In the genomic region with DNA sequence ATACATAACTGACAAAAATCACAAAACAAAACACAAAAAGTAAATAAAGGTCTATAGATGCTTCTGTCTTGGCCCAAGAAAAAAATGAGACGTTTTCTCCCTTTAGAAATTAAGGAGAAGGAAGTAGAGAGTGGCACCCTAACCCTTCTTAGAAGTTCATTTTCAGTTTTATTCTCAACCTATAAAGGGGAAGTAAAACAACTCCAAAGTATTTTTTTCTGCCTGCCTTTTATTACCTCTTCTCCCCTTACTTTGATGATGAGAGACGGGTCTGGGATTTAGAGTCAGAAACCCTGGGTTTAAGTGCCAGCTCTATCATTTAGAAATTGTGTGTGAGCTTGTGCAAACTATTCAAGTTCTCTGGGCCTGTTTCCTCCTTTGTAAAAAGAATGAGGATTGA, we compare ENCODE assay signal across 18 cellular contexts. TPM values are rescaled to one million over a fixed set of nuclear protein-coding genes. Genes with fewer than 3 reads are reported as not detected.
DNase-seq lines count a peak whose midpoint lies in the region; ATAC-seq and TF ChIP-seq lines count a peak whose summit lies in the region.
"Had no signal": no experiment of that assay in that cellular context is flagged by ENCODE, and none has a peak within 500 bp of the region (broad histone marks: within the 10 kb centered on the region; RNA-seq: fewer than 3 reads in every experiment).

No MANE protein-coding gene starts in this region.

- intact Hi-C loops in thyroid gland (cut with DNase I): no loop called here

- peaks cover 66% of the 10 kb centered on the region for H3K36me3 Mint-ChIP-seq in stimulated activated naive CD8-positive, alpha-beta T cell treated with anti-CD3 and anti-CD28 coated beads, Interleukin-15, Interleukin-2, amounts not matched to agents 100 ng/mL and 50 ng/mL, for 24 hours (ENCODE audit: low read depth)
- peaks cover 80% of the 10 kb centered on the region for H3K36me3 Mint-ChIP-seq in activated T-helper 17 cell treated with anti-CD3 and anti-CD28 coated beads, Interleukin-2, amount 50 U/mL, for 72 hours (ENCODE audit: low read depth)
- H3K36me3 Mint-ChIP-seq in endodermal cell (ENCODE audit: low read depth): peaks cover 33% of the 10 kb centered on the region

- peaks cover 48% of the 10 kb centered on the region for H3K4me1 Mint-ChIP-seq in stimulated activated naive CD8-positive, alpha-beta T cell treated with anti-CD3 and anti-CD28 coated beads, Interleukin-15, Interleukin-2, amounts not matched to agents 100 ng/mL and 50 ng/mL, for 24 hours (ENCODE audit: low read depth)
- peaks cover 22% of the 10 kb centered on the region for H3K4me1 Mint-ChIP-seq in activated T-helper 17 cell treated with anti-CD3 and anti-CD28 coated beads, Interleukin-2, amount 50 U/mL, for 72 hours
- peaks cover 10% of the 10 kb centered on the region for H3K4me1 Mint-ChIP-seq in endodermal cell

- WGBS in thyroid gland, 2 donors: 78 to 85% methylated on average over 2 of the region's 2 CpGs
- 83 to 100% methylated on average over 1 to 2 of the region's 2 CpGs for WGBS in endodermal cell (ENCODE audit: insufficient coverage in 1 of 2, insufficient read length in 1 of 2), 2 experiments

- no peak overlapping the region for H3K9ac ChIP-seq in endodermal cell (ENCODE audit: extremely low read depth, low read length, poor library complexity, severe bottlenecking)

- no peaks in the 10 kb centered on the region for H3K9me3 Mint-ChIP-seq in stimulated activated naive CD8-positive, alpha-beta T cell treated with anti-CD3 and anti-CD28 coated beads, Interleukin-15, Interleukin-2, amounts not matched to agents 100 ng/mL and 50 ng/mL, for 24 hours
- no peaks in the 10 kb centered on the region for H3K9me3 Mint-ChIP-seq in activated T-helper 17 cell treated with anti-CD3 and anti-CD28 coated beads, Interleukin-2, amount 50 U/mL, for 72 hours
- no peaks in the 10 kb centered on the region for H3K9me3 Mint-ChIP-seq in endodermal cell
- H3K9me3 Mint-ChIP-seq: nephron had no signal

- no peak for DNase-seq in stimulated activated naive CD8-positive, alpha-beta T cell treated with anti-CD3 and anti-CD28 coated beads, Interleukin-15, Interleukin-2, amounts not matched to agents 100 U/mL and 50 U/mL, for 24 hours
- DNase-seq in NOMO-1 (lab: John Stamatoyannopoulos, UW; ENCODE audit: unreplicated experiment in 2 of 2): peak; percentile 20 to 80
- DNase-seq in thyroid gland: no peak
- DNase-seq in hippocampal formation (lab: John Stamatoyannopoulos, UW): no peak
- DNase-seq in DMS53 (lab: John Stamatoyannopoulos, UW): no peak
- no peak for DNase-seq in endodermal cell
- DNase-seq: aorta; BE2C; colonic mucosa; left ventricle myocardium superior; NCI-H1105 treated with DMSO at 0.1 percent for 48 hours; NCI-H345; stimulated activated CD4-positive, alpha-beta T cell treated with anti-CD3 and anti-CD28 coated beads, Interleukin-1b, Interleukin-23, amount 100 ng/mL, for 48 hours; stimulated activated CD8-positive, alpha-beta memory T cell treated with anti-CD3 and anti-CD28 coated beads, Interleukin-4, amount 100 ng/mL, for 48 hours; upper lobe of right lung had no signal

- TF ChIP-seq CTCF in thyroid gland (IDR thresholded peaks at IDR 0.05) (no peak), endodermal cell (conservative IDR thresholded peaks at IDR 0.05) (no peak)

- no peaks in the 10 kb centered on the region for H3K27me3 ChIP-seq in thyroid gland
- H3K27me3 ChIP-seq in endodermal cell (ENCODE audit: control insufficient read depth, insufficient read depth, low read length, poor library complexity, severe bottlenecking): no peaks in the 10 kb centered on the region
- H3K27me3 ChIP-seq: BE2C, colonic mucosa, upper lobe of right lung had no signal

- H3K4me3 Mint-ChIP-seq in stimulated activated naive CD8-positive, alpha-beta T cell treated with anti-CD3 and anti-CD28 coated beads, Interleukin-15, Interleukin-2, amounts not matched to agents 100 ng/mL and 50 ng/mL, for 24 hours: no peak overlapping the region
- peak overlapping the region; percentile 95 for H3K4me3 Mint-ChIP-seq in activated T-helper 17 cell treated with anti-CD3 and anti-CD28 coated beads, Interleukin-2, amount 50 U/mL, for 72 hours
- H3K4me3 Mint-ChIP-seq in endodermal cell: no peak overlapping the region

- H3K36me3 ChIP-seq in thyroid gland (no peaks in the 10 kb centered on the region), endodermal cell (ENCODE audit: control insufficient read depth, insufficient read depth, low read length) (peaks cover 17% of the 10 kb centered on the region)
- H3K36me3 ChIP-seq: colonic mucosa had no signal

- no peak for ATAC-seq in stimulated activated naive CD8-positive, alpha-beta T cell treated with anti-CD3 and anti-CD28 coated beads, Interleukin-15, Interleukin-2, amounts not matched to agents 100 U/mL and 50 U/mL, for 24 hours
- no peak for ATAC-seq in activated T-helper 17 cell treated with anti-CD3 and anti-CD28 coated beads, Interleukin-2, amount 50 U/mL, for 72 hours (replicated peaks)
- ATAC-seq: left ventricle myocardium superior, upper lobe of right lung had no signal

- H3K4me3 ChIP-seq in thyroid gland (replicated peaks in 1 of 3) (no peak overlapping the region), endodermal cell (ENCODE audit: low read length) (no peak overlapping the region)
- H3K4me3 ChIP-seq: colonic mucosa, upper lobe of right lung had no signal

- H3K27ac Mint-ChIP-seq in stimulated activated naive CD8-positive, alpha-beta T cell treated with anti-CD3 and anti-CD28 coated beads, Interleukin-15, Interleukin-2, amounts not matched to agents 100 ng/mL and 50 ng/mL, for 24 hours: peak overlapping the region; percentile 77
- peak overlapping the region; percentile 58 for H3K27ac Mint-ChIP-seq in activated T-helper 17 cell treated with anti-CD3 and anti-CD28 coated beads, Interleukin-2, amount 50 U/mL, for 72 hours
- no peak overlapping the region for H3K27ac Mint-ChIP-seq in endodermal cell

- no peaks in the 10 kb centered on the region for H3K27me3 Mint-ChIP-seq in stimulated activated naive CD8-positive, alpha-beta T cell treated with anti-CD3 and anti-CD28 coated beads, Interleukin-15, Interleukin-2, amounts not matched to agents 100 ng/mL and 50 ng/mL, for 24 hours
- no peaks in the 10 kb centered on the region for H3K27me3 Mint-ChIP-seq in activated T-helper 17 cell treated with anti-CD3 and anti-CD28 coated beads, Interleukin-2, amount 50 U/mL, for 72 hours
- no peaks in the 10 kb centered on the region for H3K27me3 Mint-ChIP-seq in endodermal cell (ENCODE audit: insufficient read depth)

- H3K27ac ChIP-seq in thyroid gland: no peak overlapping the region
- no peak overlapping the region for H3K27ac ChIP-seq in endodermal cell (ENCODE audit: low read depth, low read length)
- H3K27ac ChIP-seq: colonic mucosa, upper lobe of right lung had no signal

- H3K9me3 ChIP-seq in thyroid gland (no peaks in the 10 kb centered on the region), endodermal cell (ENCODE audit: control insufficient read depth, low read length) (no peaks in the 10 kb centered on the region)
- H3K9me3 ChIP-seq: BE2C, colonic mucosa, upper lobe of right lung had no signal

- H3K4me1 ChIP-seq in thyroid gland: peaks cover 4 to 7% of the 10 kb centered on the region in 2 donors
- peaks cover 4% of the 10 kb centered on the region for H3K4me1 ChIP-seq in endodermal cell (ENCODE audit: control insufficient read depth, insufficient read depth, low read length)
- H3K4me1 ChIP-seq: BE2C, colonic mucosa had no signal

- TF ChIP-seq POLR2A in thyroid gland (IDR thresholded peaks at IDR 0.05): no peak

RNA-seq across cellular contexts. Expression of a gene that starts 2.8 kb away (rescaled TPM):
- 10 to 100 TPM; 58.0 to 62.9 TPM for total RNA-seq in activated T-helper 17 cell treated with anti-CD3 and anti-CD28 coated beads, Interleukin-2, amount 50 U/mL, for 72 hours
- 10 to 100 TPM in 1 of 4 donors, 1 to 10 TPM in 3; 5.8 to 11.7 (median 7.0) TPM for total RNA-seq in thyroid gland
- total RNA-seq in endodermal cell: 10 to 100 TPM; 34.8 to 44.2 TPM
- polyA plus RNA-seq in endodermal cell (2013, experiment 1 of 2): 50.0 TPM
- 46.0 TPM for polyA plus RNA-seq in endodermal cell (2013, experiment 2 of 2)

RNA-seq across cellular contexts. Expression of a gene that starts 13.8 kb away (rescaled TPM):
- total RNA-seq in activated T-helper 17 cell treated with anti-CD3 and anti-CD28 coated beads, Interleukin-2, amount 50 U/mL, for 72 hours: 1 to 10 TPM; 2.8 to 4.8 TPM
- total RNA-seq in thyroid gland (100 to 1,000 TPM in 1 of 4 donors, 10 to 100 TPM in 2, 1 to 10 TPM in 1; 4.6 to 109 (median 24.0) TPM), endodermal cell (under 1 TPM; 0.57 to 0.89 TPM)
- polyA plus RNA-seq in endodermal cell (2013, experiment 1 of 2): 3.2 TPM
- 1.4 TPM for polyA plus RNA-seq in endodermal cell (2013, experiment 2 of 2)

RNA-seq across cellular contexts. Expression of a gene that starts 24.3 kb away (rescaled TPM):
- total RNA-seq in activated T-helper 17 cell treated with anti-CD3 and anti-CD28 coated beads, Interleukin-2, amount 50 U/mL, for 72 hours: 1,000 to 10,000 TPM in 1 of 2 donors, 100 to 1,000 TPM in 1; 869 to 1,019 TPM
- total RNA-seq in thyroid gland (1,000 to 10,000 TPM; 1,034 to 1,717 (median 1,154) TPM), endodermal cell (100 to 1,000 TPM; 817 to 958 TPM)
- polyA plus RNA-seq in endodermal cell (2013, experiment 1 of 2): 1,626 TPM
- 1,491 TPM for polyA plus RNA-seq in endodermal cell (2013, experiment 2 of 2)

Comparison
In these comparisons a context has a peak if more than half of its experiments do, and no peak if none do; other contexts are left out.
1. DNase-seq: peak in NOMO-1 (2 of 2); none in stimulated activated naive CD8-positive, alpha-beta T cell treated with anti-CD3 and anti-CD28 coated beads, Interleukin-15, Interleukin-2, amounts not matched to agents 100 U/mL and 50 U/mL, for 24 hours (single experiment), thyroid gland (0 of 2), hippocampal formation (0 of 2), DMS53 (single experiment) and endodermal cell (single experiment).